In genomic region chr4:38889143-38889542, GRCh38 we compare ENCODE assay signal across 9 cellular contexts. TPM values are rescaled to one million over a fixed set of nuclear protein-coding genes. Genes with fewer than 3 reads are reported as not detected.
DNase-seq lines count a peak whose midpoint lies in the region; ATAC-seq and TF ChIP-seq lines count a peak whose summit lies in the region.
"Had no signal": no experiment of that assay in that cellular context is flagged by ENCODE, and none has a peak within 500 bp of the region (broad histone marks: within the 10 kb centered on the region; RNA-seq: fewer than 3 reads in every experiment).

No MANE protein-coding gene starts in this region.

- peak overlapping the region; percentile 54 for H3K27ac ChIP-seq in foreskin keratinocyte
- H3K27ac ChIP-seq: C4-2B had no signal

- peaks cover 34% of the 10 kb centered on the region for H3K4me1 Mint-ChIP-seq in activated CD4-positive, alpha-beta T cell treated with anti-CD3 and anti-CD28 coated beads, Interleukin-2, amount 10 ng/mL, durations not matched to agents 24 days and 14 days
- peaks cover 35% of the 10 kb centered on the region for H3K4me1 Mint-ChIP-seq in stimulated activated naive CD8-positive, alpha-beta T cell treated with anti-CD3 and anti-CD28 coated beads, Interleukin-15, Interleukin-2, amounts not matched to agents 100 ng/mL and 50 ng/mL, for 24 hours (ENCODE audit: low read depth)

- intact Hi-C loops in activated CD4-positive, alpha-beta T cell treated with anti-CD3 and anti-CD28 coated beads, Interleukin-2, amount 10 ng/mL, durations not matched to agents 24 days and 14 days (cut with micrococcal nuclease), result loop anchor here (1.0 to 5.0 kb wide), 6 partner anchors 32 to 464 kb away; partner anchors contain the start of gene WDR19

- H3K27me3 Mint-ChIP-seq in activated CD4-positive, alpha-beta T cell treated with anti-CD3 and anti-CD28 coated beads, Interleukin-2, amount 10 ng/mL, durations not matched to agents 24 days and 14 days, result no peaks in the 10 kb centered on the region
- H3K27me3 Mint-ChIP-seq in stimulated activated naive CD8-positive, alpha-beta T cell treated with anti-CD3 and anti-CD28 coated beads, Interleukin-15, Interleukin-2, amounts not matched to agents 100 ng/mL and 50 ng/mL, for 24 hours, result no peaks in the 10 kb centered on the region

- in situ Hi-C loops in SK-MEL-5 (cut with HindIII; ENCODE audit: low pct_unique_long_range_greater_than_20kb, low sequenced_read_pairs) (no loop called here), G401 (cut with HindIII; ENCODE audit: low sequenced_read_pairs) (no loop called here)

- H3K4me3 Mint-ChIP-seq in activated CD4-positive, alpha-beta T cell treated with anti-CD3 and anti-CD28 coated beads, Interleukin-2, amount 10 ng/mL, durations not matched to agents 24 days and 14 days, result peak overlapping the region; percentile 63
- H3K4me3 Mint-ChIP-seq in stimulated activated naive CD8-positive, alpha-beta T cell treated with anti-CD3 and anti-CD28 coated beads, Interleukin-15, Interleukin-2, amounts not matched to agents 100 ng/mL and 50 ng/mL, for 24 hours, result peak overlapping the region; percentile 35

- H3K27me3 ChIP-seq in foreskin keratinocyte, result no peaks in the 10 kb centered on the region

- ATAC-seq in foreskin keratinocyte, result peak; percentile 69

- peak; percentile 68 for DNase-seq in activated CD4-positive, alpha-beta T cell treated with anti-CD3 and anti-CD28 coated beads, Interleukin-2, amount 10 ng/mL, durations not matched to agents 24 days and 14 days
- DNase-seq in activated CD4-positive, alpha-beta T cell treated with anti-CD3 and anti-CD28 coated beads, Interleukin-2, amount 50 U/mL, for 1 hour, result no peak
- peak; percentile 77 for DNase-seq in SK-MEL-5 (ENCODE audit: low read depth, low spot score)
- peak; percentile 55 to 78 for DNase-seq in foreskin keratinocyte
- no peak for DNase-seq in DMS153 treated with DMSO at 0.1 percent for 48 hours (lab: John Stamatoyannopoulos, UW; ENCODE audit: unreplicated experiment)
- no peak for DNase-seq in NCI-H748 (lab: John Stamatoyannopoulos, UW; ENCODE audit: unreplicated experiment)
- DNase-seq in G401 (ENCODE audit: low spot score), result no peak

- H3K27ac Mint-ChIP-seq in activated CD4-positive, alpha-beta T cell treated with anti-CD3 and anti-CD28 coated beads, Interleukin-2, amount 10 ng/mL, durations not matched to agents 24 days and 14 days, result peak overlapping the region; percentile 95
- H3K27ac Mint-ChIP-seq in stimulated activated naive CD8-positive, alpha-beta T cell treated with anti-CD3 and anti-CD28 coated beads, Interleukin-15, Interleukin-2, amounts not matched to agents 100 ng/mL and 50 ng/mL, for 24 hours, result peak overlapping the region; percentile 92

- no peak for TF ChIP-seq CTCF in foreskin keratinocyte (conservative IDR thresholded peaks at IDR 0.05)

- no peaks in the 10 kb centered on the region for H3K9me3 Mint-ChIP-seq in activated CD4-positive, alpha-beta T cell treated with anti-CD3 and anti-CD28 coated beads, Interleukin-2, amount 10 ng/mL, durations not matched to agents 24 days and 14 days
- H3K9me3 Mint-ChIP-seq in stimulated activated naive CD8-positive, alpha-beta T cell treated with anti-CD3 and anti-CD28 coated beads, Interleukin-15, Interleukin-2, amounts not matched to agents 100 ng/mL and 50 ng/mL, for 24 hours, result peaks cover 3% of the 10 kb centered on the region

- peaks cover 20% of the 10 kb centered on the region for H3K4me1 ChIP-seq in foreskin keratinocyte

- peaks cover 3% of the 10 kb centered on the region for H3K36me3 Mint-ChIP-seq in activated CD4-positive, alpha-beta T cell treated with anti-CD3 and anti-CD28 coated beads, Interleukin-2, amount 10 ng/mL, durations not matched to agents 24 days and 14 days (ENCODE audit: low read depth)
- H3K36me3 Mint-ChIP-seq in stimulated activated naive CD8-positive, alpha-beta T cell treated with anti-CD3 and anti-CD28 coated beads, Interleukin-15, Interleukin-2, amounts not matched to agents 100 ng/mL and 50 ng/mL, for 24 hours (ENCODE audit: low read depth), result no peaks in the 10 kb centered on the region

RNA-seq across cellular contexts. Expression of gene FAM114A1, which starts 21.5 kb away (rescaled TPM):
- 0.23 and 0.66 TPM in 2 replicates for total RNA-seq in activated CD4-positive, alpha-beta T cell treated with anti-CD3 and anti-CD28 coated beads, Interleukin-2, amount 10 ng/mL, durations not matched to agents 24 days and 14 days
- 33.0 and 38.6 TPM in 2 replicates for total RNA-seq in SK-MEL-5 (2014; rRNA removed; shearing (Covaris generic))
- polyA plus RNA-seq in SK-MEL-5 (2015; cell fraction: cytosol; rRNA removed), result 20.1 and 21.9 TPM in 2 replicates
- polyA plus RNA-seq in SK-MEL-5 (2015; cell fraction: nucleus; rRNA removed), result 8.8 and 15.2 TPM in 2 replicates
- 52.3 and 64.1 TPM in 2 replicates for total RNA-seq in foreskin keratinocyte
- polyA plus RNA-seq in foreskin keratinocyte, result 14.2 and 17.1 TPM in 2 replicates
- total RNA-seq in G401 (2014; rRNA removed; shearing (Covaris generic)), result 8.7 and 9.2 TPM in 2 replicates

RNA-seq across cellular contexts. Expression of gene TLR6, which starts 32.5 kb away (rescaled TPM):
- 0.88 and 1.1 TPM in 2 replicates for total RNA-seq in activated CD4-positive, alpha-beta T cell treated with anti-CD3 and anti-CD28 coated beads, Interleukin-2, amount 10 ng/mL, durations not matched to agents 24 days and 14 days
- total RNA-seq in SK-MEL-5 (2014; rRNA removed; shearing (Covaris generic)), result 6.8 and 7.8 TPM in 2 replicates
- 4.4 and 6.5 TPM in 2 replicates for polyA plus RNA-seq in SK-MEL-5 (2015; cell fraction: cytosol; rRNA removed)
- 15.6 and 19.6 TPM in 2 replicates for polyA plus RNA-seq in SK-MEL-5 (2015; cell fraction: nucleus; rRNA removed)
- 0.41 and 0.53 TPM in 2 replicates for total RNA-seq in foreskin keratinocyte
- 0.09 and 0.17 TPM in 2 replicates for polyA plus RNA-seq in foreskin keratinocyte
- 0.03 TPM in 1 of 2 replicates, not detected in the other for total RNA-seq in G401 (2014; rRNA removed; shearing (Covaris generic))

Comparison
In these comparisons a context has a peak if more than half of its experiments do, and no peak if none do; other contexts are left out.
1. DNase-seq: peak in activated CD4-positive, alpha-beta T cell treated with anti-CD3 and anti-CD28 coated beads, Interleukin-2, amount 10 ng/mL, durations not matched to agents 24 days and 14 days (single experiment), SK-MEL-5 (single experiment) and foreskin keratinocyte (2 of 2); none in activated CD4-positive, alpha-beta T cell treated with anti-CD3 and anti-CD28 coated beads, Interleukin-2, amount 50 U/mL, for 1 hour (single experiment), DMS153 treated with DMSO at 0.1 percent for 48 hours (single experiment), NCI-H748 (single experiment) and G401 (single experiment).